Comparison of ENCODE assay signal across 9 cellular contexts in the genomic region with DNA sequence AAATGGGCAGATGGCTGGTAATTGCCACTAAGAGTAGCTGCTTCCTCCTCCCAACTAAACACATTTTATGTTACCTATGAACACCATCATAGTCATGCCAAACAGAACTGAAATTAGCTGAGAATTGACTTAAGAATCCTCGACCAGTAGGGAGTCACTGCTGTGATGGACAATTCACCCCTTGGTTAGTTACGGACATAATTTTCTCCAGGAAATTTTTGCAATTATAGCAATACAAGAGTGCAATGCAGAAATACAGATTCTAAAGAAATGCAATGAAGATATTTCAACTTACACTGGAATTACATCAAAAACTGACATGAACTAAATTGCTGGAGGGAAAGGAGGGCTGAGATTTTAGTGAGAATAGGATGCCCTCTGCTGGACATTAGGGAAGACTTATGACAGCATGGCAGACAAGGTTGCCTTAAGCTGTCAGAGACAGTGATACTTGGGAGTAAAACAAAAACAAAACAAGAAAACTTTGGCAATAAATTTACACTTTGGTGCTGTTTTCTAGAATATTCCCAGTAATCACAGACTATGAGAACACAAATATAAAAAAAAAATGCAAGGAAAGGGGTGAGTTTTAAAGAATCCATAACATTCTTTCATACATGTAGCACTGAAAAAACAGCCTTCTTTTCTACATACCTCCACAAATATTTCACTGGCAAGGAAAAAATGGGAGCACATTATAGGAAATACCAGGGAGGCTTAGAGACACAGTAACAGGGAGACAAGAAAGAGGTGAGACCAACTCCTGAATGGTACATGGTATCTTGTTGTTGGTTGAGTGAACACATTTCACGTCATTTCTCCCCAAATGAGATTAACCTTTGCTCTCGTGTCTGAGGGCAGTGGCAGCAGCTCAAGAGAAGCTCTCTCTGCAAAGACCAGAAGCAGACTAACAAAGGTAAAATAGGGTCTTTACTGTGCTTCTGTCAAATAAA. TPM values are rescaled to one million over a fixed set of nuclear protein-coding genes. Genes with fewer than 3 reads are reported as not detected.
DNase-seq lines count a peak whose midpoint lies in the region; ATAC-seq, FAIRE-seq and TF ChIP-seq lines count a peak whose summit lies in the region.
"Had no signal": no experiment of that assay in that cellular context is flagged by ENCODE, and none has a peak within 500 bp of the region (broad histone marks: within the 10 kb centered on the region; RNA-seq: fewer than 3 reads in every experiment).

No MANE protein-coding gene starts in this region.

- H3K4me3 ChIP-seq in CD4-positive, CD25-positive, alpha-beta regulatory T cell (ENCODE audit: low read depth, low read length): no peak overlapping the region
- no peak overlapping the region for H3K4me3 ChIP-seq in fibroblast of the aortic adventitia (ENCODE audit: low read depth, low read length)

- no peak for TF ChIP-seq POLR2A in GM18505 (IDR thresholded peaks at IDR 0.05; ENCODE audit: borderline replicate concordance, extremely low read depth, insufficient read depth, insufficient read length)

- H3K27ac ChIP-seq in CD4-positive, CD25-positive, alpha-beta regulatory T cell (ENCODE audit: insufficient read depth, low read length, poor library complexity, severe bottlenecking): no peak overlapping the region

- DNase-seq in CD4-positive, CD25-positive, alpha-beta regulatory T cell: peak; percentile 10 to 80 (median 67)
- DNase-seq in NCI-H1930 (lab: John Stamatoyannopoulos, UW) (peak; percentile 33 to 55), fibroblast of the aortic adventitia (ENCODE audit: low read depth) (peak; percentile 91), omental fat pad (ENCODE audit: low spot score) (no peak)

- peaks cover 0 to 6% (median 0%) of the 10 kb centered on the region in 4 donors for H3K4me1 Mint-ChIP-seq in CD4-positive, CD25-positive, alpha-beta regulatory T cell
- H3K4me1 Mint-ChIP-seq: activated naive CD4-positive, alpha-beta T cell treated with anti-CD3 and anti-CD28 coated beads, Interleukin-2, amount 50 U/mL, for 24 hours had no signal

- peak; percentile 88 for ATAC-seq in CD4-positive, CD25-positive, alpha-beta regulatory T cell (ENCODE audit: low read depth in 2 of 2)
- ATAC-seq in GM18505 (IDR thresholded peaks at IDR 0.05; ENCODE audit: unreplicated experiment) (peak; percentile 53), HG02943 (IDR thresholded peaks at IDR 0.05; ENCODE audit: low read depth, unreplicated experiment) (peak; percentile 59), omental fat pad (ENCODE audit: low FRiP score) (peak; percentile 88), GM18520 (IDR thresholded peaks at IDR 0.05; ENCODE audit: unreplicated experiment) (no peak)

- TF ChIP-seq CTCF in fibroblast of the aortic adventitia (IDR thresholded peaks at IDR 0.05; ENCODE audit: insufficient read depth, low read length): peak; percentile 70
- peak in 2 of 3 donors; percentile 32 to 66 for TF ChIP-seq CTCF in omental fat pad (IDR thresholded peaks at IDR 0.05)

- no peaks in the 10 kb centered on the region for H3K27me3 ChIP-seq in CD4-positive, CD25-positive, alpha-beta regulatory T cell (ENCODE audit: control insufficient read depth, insufficient read depth, low read length)

- FAIRE-seq in TTC549 (lab: Jason Lieb, UNC): peak; percentile 90

- no peaks in the 10 kb centered on the region for H3K27me3 Mint-ChIP-seq in CD4-positive, CD25-positive, alpha-beta regulatory T cell
- H3K27me3 Mint-ChIP-seq: activated naive CD4-positive, alpha-beta T cell treated with anti-CD3 and anti-CD28 coated beads, Interleukin-2, amount 50 U/mL, for 24 hours had no signal

- H3K36me3 Mint-ChIP-seq in CD4-positive, CD25-positive, alpha-beta regulatory T cell: no peaks in the 10 kb centered on the region
- H3K36me3 Mint-ChIP-seq: activated naive CD4-positive, alpha-beta T cell treated with anti-CD3 and anti-CD28 coated beads, Interleukin-2, amount 50 U/mL, for 24 hours had no signal

- H3K4me1 ChIP-seq in CD4-positive, CD25-positive, alpha-beta regulatory T cell (ENCODE audit: control insufficient read depth, insufficient read depth, low read length, poor library complexity, severe bottlenecking): no peaks in the 10 kb centered on the region

- H3K27ac Mint-ChIP-seq in CD4-positive, CD25-positive, alpha-beta regulatory T cell: no peak overlapping the region
- H3K27ac Mint-ChIP-seq: activated naive CD4-positive, alpha-beta T cell treated with anti-CD3 and anti-CD28 coated beads, Interleukin-2, amount 50 U/mL, for 24 hours had no signal

- H3K4me3 Mint-ChIP-seq in CD4-positive, CD25-positive, alpha-beta regulatory T cell: no peak overlapping the region
- H3K4me3 Mint-ChIP-seq: activated naive CD4-positive, alpha-beta T cell treated with anti-CD3 and anti-CD28 coated beads, Interleukin-2, amount 50 U/mL, for 24 hours had no signal

- no peaks in the 10 kb centered on the region for H3K9me3 ChIP-seq in CD4-positive, CD25-positive, alpha-beta regulatory T cell (ENCODE audit: control insufficient read depth in 2 of 2, low read length in 2 of 2)

- H3K9me3 Mint-ChIP-seq in CD4-positive, CD25-positive, alpha-beta regulatory T cell: peaks cover 0 to 1% (median 0%) of the 10 kb centered on the region in 7 donors
- H3K9me3 Mint-ChIP-seq: activated naive CD4-positive, alpha-beta T cell treated with anti-CD3 and anti-CD28 coated beads, Interleukin-2, amount 50 U/mL, for 24 hours had no signal

- H3K36me3 ChIP-seq in CD4-positive, CD25-positive, alpha-beta regulatory T cell (ENCODE audit: control insufficient read depth, insufficient read depth, low read length): no peaks in the 10 kb centered on the region

RNA-seq across cellular contexts. Expression of a gene that starts 11.2 kb away (rescaled TPM):
- 45.9 TPM for total RNA-seq in CD4-positive, CD25-positive, alpha-beta regulatory T cell
- 10 to 100 TPM; 16.5 to 23.7 (median 21.4) TPM for polyA plus RNA-seq in CD4-positive, CD25-positive, alpha-beta regulatory T cell
- total RNA-seq in fibroblast of the aortic adventitia (ENCODE audit: low replicate concordance) (18.4 and 27.1 TPM in 2 replicates), omental fat pad (100 to 1,000 TPM in 2 of 4 donors, 10 to 100 TPM in 2; 30.9 to 139 (median 78.8) TPM)
